Comparison of ENCODE assay signal across 8 cellular contexts in the genomic region with DNA sequence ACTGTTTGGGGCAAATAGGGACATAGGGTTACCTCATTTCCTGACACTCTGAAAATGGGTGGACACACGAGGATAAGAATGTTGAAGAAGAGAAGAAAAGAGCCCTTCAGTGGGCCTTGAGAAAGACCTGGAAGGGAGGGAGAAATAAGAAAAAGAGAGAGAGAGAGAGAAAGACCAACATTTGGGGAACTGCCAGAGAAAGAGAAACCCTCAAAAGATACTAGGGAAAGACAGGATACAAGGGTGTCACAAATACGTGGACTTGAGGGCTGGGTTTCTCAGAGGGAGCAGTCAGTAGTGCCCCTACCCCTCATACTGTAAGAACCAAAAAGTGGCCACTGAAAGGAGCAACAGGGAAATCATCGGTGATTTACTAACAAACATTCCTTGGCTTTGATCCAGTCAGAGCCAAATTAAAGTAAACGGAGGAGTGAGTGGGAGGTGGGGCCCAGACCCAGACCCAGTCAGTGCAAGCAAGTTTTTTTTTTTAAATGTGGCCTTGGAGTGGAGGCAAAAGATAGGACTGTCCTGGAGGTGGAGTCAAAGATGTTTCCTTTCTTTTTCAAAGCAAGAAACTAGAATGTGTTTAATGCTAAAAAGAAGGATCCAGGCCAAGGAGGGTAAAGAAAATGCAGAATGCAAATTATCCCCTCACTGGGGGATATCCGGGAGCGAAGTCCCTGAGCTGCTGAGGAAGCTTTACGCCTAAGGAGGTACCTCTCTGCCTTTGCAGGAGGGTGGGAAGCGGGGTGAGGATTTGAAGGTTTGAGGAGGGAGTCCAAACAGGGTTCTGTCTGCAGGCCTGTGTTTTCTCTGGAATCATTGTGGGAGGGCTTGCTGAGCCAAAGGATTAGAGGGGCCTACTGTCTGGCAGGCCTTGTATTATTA.
DNase-seq lines count a peak whose midpoint lies in the region; ATAC-seq and TF ChIP-seq lines count a peak whose summit lies in the region.

No MANE protein-coding gene starts in this region.

- H3K9me3 Mint-ChIP-seq in endodermal cell, result no peaks in the 10 kb centered on the region
- H3K9me3 Mint-ChIP-seq in neural progenitor cell, result no peaks in the 10 kb centered on the region

- peak; percentile 91 for DNase-seq in endodermal cell
- peak; percentile 50 for DNase-seq in neural progenitor cell (ENCODE audit: low spot score)
- no peak for DNase-seq in NCI-H345 treated with DMSO at 0.1 percent for 48 hours (lab: John Stamatoyannopoulos, UW; ENCODE audit: unreplicated experiment)
- DNase-seq in dedifferentiated amniotic fluid mesenchymal stem cell (ENCODE audit: extremely low spot score), result no peak

- H3F3A ChIP-seq in DOHH2 (ENCODE audit: control insufficient read depth, insufficient read depth), result peaks cover 6% of the 10 kb centered on the region; the same call in 1 of the 2 replicates
- no peaks in the 10 kb centered on the region for H3F3A ChIP-seq in OCI-LY1 (ENCODE audit: insufficient read depth, low read length)
- peaks cover 19% of the 10 kb centered on the region for H3F3A ChIP-seq in neural progenitor cell (ENCODE audit: low read depth)

- no peak for ATAC-seq in GM21619 (IDR thresholded peaks at IDR 0.05; ENCODE audit: unreplicated experiment)
- no peak for ATAC-seq in GM19467 (IDR thresholded peaks at IDR 0.05; ENCODE audit: unreplicated experiment)

- peaks cover 41% of the 10 kb centered on the region for H3K4me1 Mint-ChIP-seq in endodermal cell
- H3K4me1 Mint-ChIP-seq in neural progenitor cell, result peaks cover 15% of the 10 kb centered on the region

- H3K4me2 ChIP-seq in DOHH2 (ENCODE audit: low read length), result peak overlapping the region; percentile 85
- H3K4me2 ChIP-seq in OCI-LY1 (ENCODE audit: low read length), result peak overlapping the region; percentile 87
- peak overlapping the region; percentile 64 for H3K4me2 ChIP-seq in neural progenitor cell

- H3K9me2 ChIP-seq in DOHH2 (replicated peaks; ENCODE audit: control insufficient read depth, low read length) (no peaks in the 10 kb centered on the region), OCI-LY1 (ENCODE audit: low read depth, low read length) (no peaks in the 10 kb centered on the region)

- H2AFZ ChIP-seq in OCI-LY1 (ENCODE audit: low read length) (no peak overlapping the region), neural progenitor cell (replicated peaks) (peak overlapping the region; percentile 67)

- H3K79me2 ChIP-seq in DOHH2 (ENCODE audit: control insufficient read depth, low read length), result peaks cover 13% of the 10 kb centered on the region
- H3K79me2 ChIP-seq in OCI-LY1 (ENCODE audit: insufficient read depth, low read length), result peaks cover 89% of the 10 kb centered on the region
- H3K79me2 ChIP-seq in neural progenitor cell (ENCODE audit: low read depth), result no peaks in the 10 kb centered on the region

- H3K27me3 ChIP-seq in DOHH2 (ENCODE audit: control insufficient read depth, low read length), result no peaks in the 10 kb centered on the region
- no peaks in the 10 kb centered on the region for H3K27me3 ChIP-seq in OCI-LY1 (ENCODE audit: insufficient read depth, low read length)
- no peaks in the 10 kb centered on the region for H3K27me3 ChIP-seq in endodermal cell (ENCODE audit: control insufficient read depth, insufficient read depth, low read length, poor library complexity, severe bottlenecking)
- H3K27me3 ChIP-seq in neural progenitor cell, result no peaks in the 10 kb centered on the region

- no peaks in the 10 kb centered on the region for H3K9me3 ChIP-seq in DOHH2 (ENCODE audit: control insufficient read depth, insufficient read depth, low read length)
- H3K9me3 ChIP-seq in OCI-LY1 (ENCODE audit: low read length), result no peaks in the 10 kb centered on the region
- H3K9me3 ChIP-seq in endodermal cell (ENCODE audit: control insufficient read depth, low read length), result no peaks in the 10 kb centered on the region
- H3K9me3 ChIP-seq in neural progenitor cell (ENCODE audit: low read depth), result no peaks in the 10 kb centered on the region

- no peaks in the 10 kb centered on the region for H3K36me3 Mint-ChIP-seq in endodermal cell (ENCODE audit: low read depth)
- no peaks in the 10 kb centered on the region for H3K36me3 Mint-ChIP-seq in neural progenitor cell

- H3K4me3 ChIP-seq in DOHH2 (ENCODE audit: low read length), result peak overlapping the region; percentile 72
- H3K4me3 ChIP-seq in OCI-LY1 (ENCODE audit: low read depth, low read length, poor library complexity, severe bottlenecking), result peak overlapping the region; percentile 55
- H3K4me3 ChIP-seq in endodermal cell (ENCODE audit: low read length), result peak overlapping the region; percentile 61
- H3K4me3 ChIP-seq in neural progenitor cell, result no peak overlapping the region

- H3K4me3 Mint-ChIP-seq in endodermal cell (peak overlapping the region; percentile 39), neural progenitor cell (peak overlapping the region; percentile 9)

- peak overlapping the region; percentile 94 for H3K27ac Mint-ChIP-seq in endodermal cell
- H3K27ac Mint-ChIP-seq in neural progenitor cell, result peak overlapping the region; percentile 95

- H3K27me3 Mint-ChIP-seq in endodermal cell (ENCODE audit: insufficient read depth), result no peaks in the 10 kb centered on the region
- peaks cover 2% of the 10 kb centered on the region for H3K27me3 Mint-ChIP-seq in neural progenitor cell (ENCODE audit: insufficient read depth, low read depth)

- peaks cover 71% of the 10 kb centered on the region for H3K4me1 ChIP-seq in DOHH2 (ENCODE audit: control insufficient read depth, low read length)
- peaks cover 95% of the 10 kb centered on the region for H3K4me1 ChIP-seq in OCI-LY1 (ENCODE audit: insufficient read depth, low read length, severe bottlenecking)
- H3K4me1 ChIP-seq in endodermal cell (ENCODE audit: control insufficient read depth, insufficient read depth, low read length), result no peaks in the 10 kb centered on the region
- H3K4me1 ChIP-seq in neural progenitor cell, result peaks cover 16% of the 10 kb centered on the region

- H4K20me1 ChIP-seq in DOHH2 (ENCODE audit: control insufficient read depth, insufficient read depth, low read depth, low read length), result no peaks in the 10 kb centered on the region
- no peaks in the 10 kb centered on the region for H4K20me1 ChIP-seq in OCI-LY1 (ENCODE audit: insufficient read depth, low read length)
- H4K20me1 ChIP-seq in neural progenitor cell (ENCODE audit: low read depth), result no peaks in the 10 kb centered on the region

- H3K36me3 ChIP-seq in DOHH2 (ENCODE audit: control insufficient read depth, low read length) (peaks cover 8% of the 10 kb centered on the region; the same call in 1 of the 2 replicates), OCI-LY1 (ENCODE audit: insufficient read depth, low read length) (peaks cover 16% of the 10 kb centered on the region; the same call in 1 of the 2 replicates), endodermal cell (ENCODE audit: control insufficient read depth, insufficient read depth, low read length) (no peaks in the 10 kb centered on the region), neural progenitor cell (no peaks in the 10 kb centered on the region)

- H3K27ac ChIP-seq in DOHH2 (ENCODE audit: low read depth, low read length) (peak overlapping the region; percentile 60), OCI-LY1 (ENCODE audit: low read depth, low read length, poor library complexity, severe bottlenecking) (peak overlapping the region; percentile 81), endodermal cell (ENCODE audit: low read depth, low read length) (peak overlapping the region; percentile 55), neural progenitor cell (peak overlapping the region; percentile 32)

- H3K9ac ChIP-seq in OCI-LY1 (ENCODE audit: low read length), result peak overlapping the region; percentile 67
- H3K9ac ChIP-seq in endodermal cell (ENCODE audit: extremely low read depth, low read length, poor library complexity, severe bottlenecking), result peak overlapping the region; percentile 50
- H3K9ac ChIP-seq in neural progenitor cell, result no peak overlapping the region

- WGBS in endodermal cell (ENCODE audit: insufficient coverage in 1 of 2, insufficient read length in 1 of 2), 2 experiments, result 17 to 24% methylated on average over 5 to 8 of the region's 8 CpGs

- TF ChIP-seq CTCF in DOHH2 (IDR thresholded peaks at IDR 0.05; ENCODE audit: low read depth, low read length, poor library complexity, severe bottlenecking) (no peak), OCI-LY1 (IDR thresholded peaks at IDR 0.05; ENCODE audit: low read length) (no peak), endodermal cell (conservative IDR thresholded peaks at IDR 0.05) (no peak), neural progenitor cell (IDR thresholded peaks at IDR 0.05) (no peak)

Comparison
In these comparisons a context has a peak if more than half of its experiments do, and no peak if none do; other contexts are left out.
1. DNase-seq: peak in endodermal cell (single experiment) and neural progenitor cell (single experiment); none in NCI-H345 treated with DMSO at 0.1 percent for 48 hours (single experiment) and dedifferentiated amniotic fluid mesenchymal stem cell (single experiment).
2. Peak in every context shown above with its lines, with median percentiles within 50 percentile points of each other: H3K27ac ChIP-seq and H3K4me2 ChIP-seq.